ENCODE assay signal across 1 cellular context in genomic region chr7:44565795-44566559, GRCh38.
TF ChIP-seq lines count a peak whose summit lies in the region.

No MANE protein-coding gene starts in this region.

TF ChIP-seq in GM23338, 12 proteins besides CTCF, POLR2A, EP300 and RAD21 (continued from another document):
- TF ChIP-seq REST (IDR thresholded peaks at IDR 0.05; ENCODE audit: unreplicated experiment), result no peak
